18 cellular contexts compared by ENCODE assay signal in genomic region chr3:137812018-137812417, GRCh38. TPM values are rescaled to one million over a fixed set of nuclear protein-coding genes. Genes with fewer than 3 reads are reported as not detected.
DNase-seq lines count a peak whose midpoint lies in the region; ATAC-seq, FAIRE-seq and TF ChIP-seq lines count a peak whose summit lies in the region.
"Had no signal": no experiment of that assay in that cellular context is flagged by ENCODE, and none has a peak within 500 bp of the region (broad histone marks: within the 10 kb centered on the region; RNA-seq: fewer than 3 reads in every experiment).

No MANE protein-coding gene starts in this region.

- H3K27ac ChIP-seq in HUES48 (ENCODE audit: low read depth, low read length) (peak overlapping the region; percentile 75), A673 (ENCODE audit: low read depth, low read length, poor library complexity, severe bottlenecking) (no peak overlapping the region)
- H3K27ac ChIP-seq: 22Rv1, BLaER1 had no signal

- TF ChIP-seq CTCF in bronchial epithelial cell (IDR thresholded peaks at IDR 0.05; ENCODE audit: insufficient read depth, low read length, severe bottlenecking) (no peak), A673 (conservative IDR thresholded peaks at IDR 0.05; ENCODE audit: low read depth, low read length) (no peak)

- peaks cover 27% of the 10 kb centered on the region; the same call in 1 of the 2 replicates for H3K4me1 ChIP-seq in ES-I3 (ENCODE audit: insufficient read depth, low read length)
- H3K4me1 ChIP-seq in HUES48 (ENCODE audit: control insufficient read depth, insufficient read depth, low read length) = peaks cover 37% of the 10 kb centered on the region
- peaks cover 16% of the 10 kb centered on the region for H3K4me1 ChIP-seq in iPS-15b (ENCODE audit: control insufficient read depth, insufficient read depth, low read length)
- no peaks in the 10 kb centered on the region for H3K4me1 ChIP-seq in A673 (ENCODE audit: insufficient read depth, low read length, poor library complexity, severe bottlenecking)
- H3K4me1 ChIP-seq: BLaER1, Caco-2, HAP-1 had no signal

- H3K9ac ChIP-seq in ES-I3 (ENCODE audit: low read depth, low read length) (peak overlapping the region; percentile 13; the same call in 1 of the 2 replicates), HUES48 (ENCODE audit: low read depth, low read length) (no peak overlapping the region), iPS-15b (ENCODE audit: low read depth, low read length) (no peak overlapping the region)
- H3K9ac ChIP-seq: BLaER1 had no signal

- intact Hi-C loops in A673 (cut with micrococcal nuclease; ENCODE audit: unreplicated experiment) = no loop called here

- POLR2A ChIA-PET in A673 (lab: Charles Lee; ENCODE audit: low non-redundant PET) = no interaction called here

- peak overlapping the region; percentile 22; the same call in 1 of the 2 replicates for H3K4me3 ChIP-seq in HUES48 (ENCODE audit: low read depth, low read length)
- no peak overlapping the region for H3K4me3 ChIP-seq in bronchial epithelial cell (ENCODE audit: low read depth, low read length)
- H3K4me3 ChIP-seq in iPS-15b (ENCODE audit: low read depth, low read length) = peak overlapping the region; percentile 27
- H3K4me3 ChIP-seq in A673 (ENCODE audit: low read depth, low read length, poor library complexity, severe bottlenecking) = no peak overlapping the region
- H3K4me3 ChIP-seq: BLaER1, HAP-1, K562 had no signal

- H3K9me3 ChIP-seq in ES-I3 (ENCODE audit: control insufficient read depth, insufficient read depth, low read length) (0 out of 2 replicates have a peak, but pooled peaks cover 5% of the 10 kb centered on the region), HUES48 (ENCODE audit: control insufficient read depth, insufficient read depth, low read length) (no peaks in the 10 kb centered on the region), iPS-15b (ENCODE audit: control insufficient read depth, insufficient read depth, low read length) (no peaks in the 10 kb centered on the region), A673 (ENCODE audit: low read depth, low read length, poor library complexity, severe bottlenecking) (no peaks in the 10 kb centered on the region)
- H3K9me3 ChIP-seq: BLaER1, Caco-2, HAP-1 had no signal

- FAIRE-seq in bronchial epithelial cell (lab: Jason Lieb, UNC) = no peak
- FAIRE-seq: K562 had no signal

- H3K27me3 ChIP-seq in HUES48 (ENCODE audit: control insufficient read depth, insufficient read depth, low read length) = no peaks in the 10 kb centered on the region
- H3K27me3 ChIP-seq in bronchial epithelial cell (ENCODE audit: control insufficient read depth, insufficient read depth, low read length) = no peaks in the 10 kb centered on the region
- H3K27me3 ChIP-seq in iPS-15b (ENCODE audit: control insufficient read depth, insufficient read depth, low read length) = no peaks in the 10 kb centered on the region
- peaks cover 8% of the 10 kb centered on the region for H3K27me3 ChIP-seq in A673 (replicated peaks; ENCODE audit: insufficient read depth, low read depth, low read length, poor library complexity)
- H3K27me3 ChIP-seq: BLaER1 had no signal

- BruUV-seq in A673 (replicated peaks; lab: Mats Ljungman, UMichigan) = no TSS peak

- CTCF ChIA-PET in A673 (lab: Charles Lee) = no interaction called here

- ATAC-seq in HG03097 (IDR thresholded peaks at IDR 0.05; ENCODE audit: low FRiP score, unreplicated experiment) = no peak
- ATAC-seq: K562 had no signal

- no peaks in the 10 kb centered on the region for H3K36me3 ChIP-seq in ES-I3 (ENCODE audit: insufficient read depth, low read length)
- H3K36me3 ChIP-seq in HUES48 (ENCODE audit: control insufficient read depth, insufficient read depth, low read length) = no peaks in the 10 kb centered on the region
- H3K36me3 ChIP-seq in bronchial epithelial cell (ENCODE audit: control insufficient read depth, insufficient read depth, low read length) = no peaks in the 10 kb centered on the region
- H3K36me3 ChIP-seq in iPS-15b (ENCODE audit: control insufficient read depth, insufficient read depth, low read length) = no peaks in the 10 kb centered on the region
- H3K36me3 ChIP-seq in A673 (ENCODE audit: insufficient read depth, low read length, poor library complexity, severe bottlenecking) = no peaks in the 10 kb centered on the region
- H3K36me3 ChIP-seq: BLaER1, HAP-1 had no signal

- peak; percentile 10 for DNase-seq in bronchial epithelial cell (ENCODE audit: low read depth)
- DNase-seq in NOMO-1 treated with DMSO at 0.1 percent for 48 hours (lab: John Stamatoyannopoulos, UW; ENCODE audit: unreplicated experiment) = no peak
- no peak for DNase-seq in SKM-1 (lab: John Stamatoyannopoulos, UW; ENCODE audit: unreplicated experiment)
- no peak for DNase-seq in A673 (ENCODE audit: low spot score)
- DNase-seq: AML-193; Caco-2; CD8-positive, alpha-beta memory T cell; DND-41; GF-D8 had no signal

RNA-seq across cellular contexts. Expression of gene SOX14, which starts 47.9 kb away (rescaled TPM):
- total RNA-seq in bronchial epithelial cell (not detected in 2 replicates), A673 (2021) (not detected in 2 replicates)
- total RNA-seq: Caco-2; CD8-positive, alpha-beta memory T cell; HT-29; K562 had no signal

Comparison
In these comparisons a context has a peak if more than half of its experiments do, and no peak if none do; other contexts are left out.
1. H3K4me3 ChIP-seq: peak in HUES48 (single experiment) and iPS-15b (single experiment); none in bronchial epithelial cell (single experiment) and A673 (single experiment).